15 cellular contexts compared by ENCODE assay signal in genomic region chr2:221077241-221077640, GRCh38.
A peak's percentile ranks its signal among the peaks of the same experiment; 100 is the strongest.
DNase-seq lines count a peak whose midpoint lies in the region; ATAC-seq lines count a peak whose summit lies in the region.
"Had no signal": no experiment of that assay in that cellular context is flagged by ENCODE, and none has a peak within 500 bp of the region (broad histone marks: within the 10 kb centered on the region; RNA-seq: fewer than 3 reads in every experiment).

No MANE protein-coding gene starts in this region.

- in situ Hi-C loops in G401 (cut with HindIII; ENCODE audit: low sequenced_read_pairs), result no loop called here

- ATAC-seq in GM21825 (IDR thresholded peaks at IDR 0.05; ENCODE audit: unreplicated experiment), result no peak
- ATAC-seq: CD8-positive, alpha-beta T cell; GM23338; HCT116 had no signal

- DNase-seq in DMS 273 (lab: John Stamatoyannopoulos, UW; ENCODE audit: unreplicated experiment) (peak; percentile 30), DMS 273 treated with DMSO at 0.1 percent for 48 hours (lab: John Stamatoyannopoulos, UW) (no peak), G401 (ENCODE audit: low spot score) (peak; percentile 98), cerebellar nuclear complex (lab: John Stamatoyannopoulos, UW) (peak; percentile 85 to 92), pons (ENCODE audit: low spot score) (peak; percentile 24), superior temporal gyrus (ENCODE audit: extremely low spot score) (no peak)
- DNase-seq: Caco-2; CD4-positive, CD25-positive, alpha-beta regulatory T cell; CD8-positive, alpha-beta T cell; DMS53; DMS79 treated with DMSO at 0.1 percent for 48 hours; H9 had no signal

Comparison
In these comparisons a context has a peak if more than half of its experiments do, and no peak if none do; other contexts are left out.
1. DNase-seq: peak in DMS 273 (single experiment), G401 (single experiment), cerebellar nuclear complex (2 of 2) and pons (single experiment); none in DMS 273 treated with DMSO at 0.1 percent for 48 hours (single experiment) and superior temporal gyrus (single experiment).